ENCODE assay signal across 40 cellular contexts in the genomic region with DNA sequence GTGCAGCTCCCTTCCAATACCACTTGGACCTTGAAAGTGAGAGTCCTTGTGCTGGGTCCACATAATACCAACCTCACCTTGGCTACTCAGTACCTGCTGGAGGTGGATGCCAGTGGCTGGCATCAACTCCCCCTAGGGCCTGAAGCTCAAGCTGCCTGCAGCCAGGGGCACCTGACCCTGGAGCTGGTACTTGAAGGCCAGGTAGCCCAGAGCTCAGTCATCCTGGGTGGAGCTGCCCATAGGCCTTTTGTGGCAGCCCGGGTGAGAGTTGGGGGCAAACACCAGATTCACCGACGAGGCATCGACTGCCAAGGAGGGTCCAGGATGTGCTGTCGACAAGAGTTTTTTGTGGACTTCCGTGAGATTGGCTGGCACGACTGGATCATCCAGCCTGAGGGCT. TPM values are rescaled to one million over a fixed set of nuclear protein-coding genes. Genes with fewer than 3 reads are reported as not detected.
"Had no signal": no experiment of that assay in that cellular context is flagged by ENCODE, and none has a peak within 500 bp of the region (broad histone marks: within the 10 kb centered on the region; RNA-seq: fewer than 3 reads in every experiment).

No MANE protein-coding gene starts in this region.

- H3K36me3 Mint-ChIP-seq: activated CD4-positive, alpha-beta memory T cell treated with anti-CD3 and anti-CD28 coated beads for 36 hours; activated naive CD4-positive, alpha-beta T cell treated with anti-CD3 and anti-CD28 coated beads, Interleukin-2, amount 50 U/mL, for 72 hours; activated naive CD8-positive, alpha-beta T cell treated with anti-CD3 and anti-CD28 coated beads for 36 hours had no signal

- H3K27ac Mint-ChIP-seq: activated B cell treated with CpG ODN at 0.5 μM for 24 hours; activated CD4-positive, alpha-beta memory T cell treated with anti-CD3 and anti-CD28 coated beads for 36 hours; activated CD4-positive, alpha-beta T cell treated with anti-CD3 and anti-CD28 coated beads, Interleukin-2, amount 10 ng/mL, durations not matched to agents 24 days and 14 days; activated CD8-positive, alpha-beta T cell treated with anti-CD3 and anti-CD28 coated beads for 36 hours; activated naive CD4-positive, alpha-beta T cell treated with anti-CD3 and anti-CD28 coated beads for 36 hours; activated naive CD4-positive, alpha-beta T cell treated with anti-CD3 and anti-CD28 coated beads, Interleukin-2, amount 50 U/mL, for 72 hours; activated naive CD8-positive, alpha-beta T cell treated with anti-CD3 and anti-CD28 coated beads for 36 hours; activated T-cell treated with anti-CD3 and anti-CD28 coated beads, Interleukin-2, amount 50 U/mL, for 72 hours; activated T-helper 1 cell treated with anti-CD3 and anti-CD28 coated beads, Interleukin-12 subunit alpha, Interleukin-12 subunit beta, Interleukin-2, Interleukin-4 antibody, amounts not matched to agents 30 ng/mL and 10 ng/mL and 1 ng/mL, durations not matched to agents 14 hours and 24 hours and 36 hours; activated T-helper 17 cell treated with anti-CD3 and anti-CD28 coated beads, Interleukin-2, amount 50 U/mL, for 72 hours; T-helper 1 cell treated with Interleukin-12 subunit alpha and Interleukin-12 subunit beta and Interleukin-4 antibody, amounts not matched to agents 30 μg/mL and 1 μg/mL, for 36 hours; T-helper 2 cell treated with Interferon-gamma antibody and Interleukin-4, amounts not matched to agents 5 μg/mL and 100 μg/mL, for 36 hours had no signal

- H3K27me3 ChIP-seq: adrenal gland, body of pancreas, brain microvascular endothelial cell, breast epithelium had no signal

- H3K36me3 ChIP-seq: adrenal gland, brain microvascular endothelial cell, breast epithelium had no signal

- DNase-seq: activated B cell treated with CpG ODN at 0.5 μM for 24 hours; activated CD4-positive, alpha-beta memory T cell treated with anti-CD3 and anti-CD28 coated beads for 36 hours; activated CD4-positive, alpha-beta T cell treated with anti-CD3 and anti-CD28 coated beads for 4 hours; activated CD4-positive, alpha-beta T cell treated with anti-CD3 and anti-CD28 coated beads, Interleukin-2, amount 10 ng/mL, durations not matched to agents 24 days and 14 days; activated CD4-positive, alpha-beta T cell treated with anti-CD3 and anti-CD28 coated beads, Interleukin-2, amount 50 U/mL, for 1 hour; activated CD4-positive, alpha-beta T cell treated with anti-CD3 and anti-CD28 coated beads, Interleukin-2, amount 50 U/mL, for 4 hours; activated CD4-positive, CD25-positive, alpha-beta regulatory T cell treated with anti-CD3 and anti-CD28 coated beads, Interleukin-2, amount 50 U/mL, for 72 hours; activated CD8-positive, alpha-beta memory T cell treated with anti-CD3 and anti-CD28 coated beads, Interleukin-2, amount 50 U/mL, for 4 hours; activated CD8-positive, alpha-beta T cell treated with anti-CD3 and anti-CD28 coated beads for 36 hours; activated effector memory CD4-positive, alpha-beta T cell treated with anti-CD3 and anti-CD28 coated beads, Interleukin-2, amount 50 U/mL, for 16 hours; activated gamma-delta T cell treated with Interleukin-2 at 50 U/mL for 16 hours; activated naive CD4-positive, alpha-beta T cell; activated naive CD4-positive, alpha-beta T cell treated with anti-CD3 and anti-CD28 coated beads for 36 hours; activated naive CD4-positive, alpha-beta T cell treated with anti-CD3 and anti-CD28 coated beads, Interleukin-2, amount 50 U/mL, for 16 hours; activated naive CD8-positive, alpha-beta T cell treated with anti-CD3 and anti-CD28 coated beads for 36 hours; activated T-cell treated with anti-CD3 and anti-CD28 coated beads for 4 hours; activated T-cell treated with anti-CD3 and anti-CD28 coated beads, Interleukin-2, amount 50 U/mL, for 1 hour; activated T-cell treated with anti-CD3 and anti-CD28 coated beads, Interleukin-2, amount 50 U/mL, for 4 hours; activated T-cell treated with anti-CD3 and anti-CD28 coated beads, Interleukin-2, amount 50 U/mL, for 72 hours; adrenal gland; amniotic stem cell; aorta; body of pancreas; brain microvascular endothelial cell; central memory CD4-positive, alpha-beta T cell; T-helper 1 cell; T-helper 2 cell; T-helper 9 cell had no signal

- H3K4me3 Mint-ChIP-seq: activated B cell treated with CpG ODN at 0.5 μM for 24 hours; activated CD4-positive, alpha-beta memory T cell treated with anti-CD3 and anti-CD28 coated beads for 36 hours; activated CD4-positive, alpha-beta T cell treated with anti-CD3 and anti-CD28 coated beads, Interleukin-2, amount 10 ng/mL, durations not matched to agents 24 days and 14 days; activated CD8-positive, alpha-beta T cell treated with anti-CD3 and anti-CD28 coated beads for 36 hours; activated naive CD4-positive, alpha-beta T cell treated with anti-CD3 and anti-CD28 coated beads for 36 hours; activated naive CD8-positive, alpha-beta T cell treated with anti-CD3 and anti-CD28 coated beads for 36 hours; activated T-cell treated with anti-CD3 and anti-CD28 coated beads, Interleukin-2, amount 50 U/mL, for 4 hours; activated T-cell treated with anti-CD3 and anti-CD28 coated beads, Interleukin-2, amount 50 U/mL, for 72 hours; activated T-helper 1 cell treated with anti-CD3 and anti-CD28 coated beads, Interleukin-12 subunit alpha, Interleukin-12 subunit beta, Interleukin-2, Interleukin-4 antibody, amounts not matched to agents 30 ng/mL and 10 ng/mL and 1 ng/mL, durations not matched to agents 14 hours and 24 hours and 36 hours; activated T-helper 17 cell treated with anti-CD3 and anti-CD28 coated beads, Interleukin-2, amount 50 U/mL, for 72 hours; T-helper 1 cell treated with Interleukin-12 subunit alpha and Interleukin-12 subunit beta and Interleukin-4 antibody, amounts not matched to agents 30 μg/mL and 1 μg/mL, for 36 hours; T-helper 2 cell treated with Interferon-gamma antibody and Interleukin-4, amounts not matched to agents 5 μg/mL and 100 μg/mL, for 36 hours had no signal

- H3K9me3 ChIP-seq: adrenal gland, body of pancreas, breast epithelium had no signal

- H3K9me3 Mint-ChIP-seq: activated B cell treated with CpG ODN at 0.5 μM for 24 hours; activated CD4-positive, alpha-beta memory T cell treated with anti-CD3 and anti-CD28 coated beads for 36 hours; activated CD4-positive, alpha-beta T cell treated with anti-CD3 and anti-CD28 coated beads, Interleukin-2, amount 10 ng/mL, durations not matched to agents 24 days and 14 days; activated CD8-positive, alpha-beta T cell treated with anti-CD3 and anti-CD28 coated beads for 36 hours; activated naive CD4-positive, alpha-beta T cell treated with anti-CD3 and anti-CD28 coated beads for 36 hours; activated naive CD4-positive, alpha-beta T cell treated with anti-CD3 and anti-CD28 coated beads, Interleukin-2, amount 50 U/mL, for 72 hours; activated naive CD8-positive, alpha-beta T cell treated with anti-CD3 and anti-CD28 coated beads for 36 hours; activated T-cell treated with anti-CD3 and anti-CD28 coated beads, Interleukin-2, amount 50 U/mL, for 4 hours; activated T-cell treated with anti-CD3 and anti-CD28 coated beads, Interleukin-2, amount 50 U/mL, for 72 hours; activated T-helper 1 cell treated with anti-CD3 and anti-CD28 coated beads, Interleukin-12 subunit alpha, Interleukin-12 subunit beta, Interleukin-2, Interleukin-4 antibody, amounts not matched to agents 30 ng/mL and 10 ng/mL and 1 ng/mL, durations not matched to agents 14 hours and 24 hours and 36 hours; activated T-helper 17 cell treated with anti-CD3 and anti-CD28 coated beads, Interleukin-2, amount 50 U/mL, for 72 hours; T-helper 1 cell treated with Interleukin-12 subunit alpha and Interleukin-12 subunit beta and Interleukin-4 antibody, amounts not matched to agents 30 μg/mL and 1 μg/mL, for 36 hours; T-helper 2 cell treated with Interferon-gamma antibody and Interleukin-4, amounts not matched to agents 5 μg/mL and 100 μg/mL, for 36 hours had no signal

- H3K27ac ChIP-seq: adrenal gland, body of pancreas, brain microvascular endothelial cell, breast epithelium, VCaP had no signal

- H3K4me3 ChIP-seq: adrenal gland, body of pancreas, breast epithelium had no signal

- FAIRE-seq: astrocyte, TTC549 had no signal

- H3K4me1 ChIP-seq: adrenal gland, breast epithelium had no signal

- H3K27me3 Mint-ChIP-seq: activated B cell treated with CpG ODN at 0.5 μM for 24 hours; activated CD4-positive, alpha-beta memory T cell treated with anti-CD3 and anti-CD28 coated beads for 36 hours; activated CD4-positive, alpha-beta T cell treated with anti-CD3 and anti-CD28 coated beads, Interleukin-2, amount 10 ng/mL, durations not matched to agents 24 days and 14 days; activated CD8-positive, alpha-beta T cell treated with anti-CD3 and anti-CD28 coated beads for 36 hours; activated naive CD8-positive, alpha-beta T cell treated with anti-CD3 and anti-CD28 coated beads for 36 hours; activated T-helper 17 cell treated with anti-CD3 and anti-CD28 coated beads, Interleukin-2, amount 50 U/mL, for 72 hours had no signal

RNA-seq across cellular contexts. Expression of gene INHBE, which starts 5.7 kb away (rescaled TPM):
- total RNA-seq: activated T-helper 17 cell treated with anti-CD3 and anti-CD28 coated beads, Interleukin-2, amount 50 U/mL, for 72 hours; adrenal gland; aorta; body of pancreas; breast epithelium; cerebellum had no signal
- polyA plus RNA-seq: adrenal gland, aorta had no signal

RNA-seq across cellular contexts. Expression of gene GLI1, which starts 10.2 kb away (rescaled TPM):
- total RNA-seq: activated naive CD4-positive, alpha-beta T cell treated with anti-CD3 and anti-CD28 coated beads for 36 hours had no signal

RNA-seq across cellular contexts. Expression of gene INHBC, which starts 14.8 kb away (rescaled TPM):
- total RNA-seq: activated B cell treated with CpG ODN at 0.5 μM for 24 hours; activated CD4-positive, alpha-beta memory T cell treated with anti-CD3 and anti-CD28 coated beads for 36 hours; activated CD4-positive, alpha-beta T cell treated with anti-CD3 and anti-CD28 coated beads, Interleukin-2, amount 10 ng/mL, durations not matched to agents 24 days and 14 days; activated CD8-positive, alpha-beta memory T cell treated with anti-CD3 and anti-CD28 coated beads for 36 hours; activated naive CD4-positive, alpha-beta T cell treated with anti-CD3 and anti-CD28 coated beads for 36 hours; activated naive CD4-positive, alpha-beta T cell treated with anti-CD3 and anti-CD28 coated beads, Interleukin-2, amount 50 U/mL, for 72 hours; activated naive CD8-positive, alpha-beta T cell treated with anti-CD3 and anti-CD28 coated beads for 36 hours; activated T-cell treated with anti-CD3 and anti-CD28 coated beads, Interleukin-2, amount 50 U/mL, for 72 hours; activated T-helper 1 cell treated with anti-CD3 and anti-CD28 coated beads, Interleukin-12 subunit alpha, Interleukin-12 subunit beta, Interleukin-2, Interleukin-4 antibody, amounts not matched to agents 30 ng/mL and 10 ng/mL and 1 ng/mL, durations not matched to agents 14 hours and 24 hours and 36 hours; activated T-helper 17 cell treated with anti-CD3 and anti-CD28 coated beads, Interleukin-2, amount 50 U/mL, for 72 hours; adrenal gland; aorta; astrocyte; body of pancreas; breast epithelium; cardiac septum; cerebellum had no signal
- polyA plus RNA-seq: adrenal gland, aorta had no signal
